Comparison of ENCODE assay signal across 8 cellular contexts in the genomic region with DNA sequence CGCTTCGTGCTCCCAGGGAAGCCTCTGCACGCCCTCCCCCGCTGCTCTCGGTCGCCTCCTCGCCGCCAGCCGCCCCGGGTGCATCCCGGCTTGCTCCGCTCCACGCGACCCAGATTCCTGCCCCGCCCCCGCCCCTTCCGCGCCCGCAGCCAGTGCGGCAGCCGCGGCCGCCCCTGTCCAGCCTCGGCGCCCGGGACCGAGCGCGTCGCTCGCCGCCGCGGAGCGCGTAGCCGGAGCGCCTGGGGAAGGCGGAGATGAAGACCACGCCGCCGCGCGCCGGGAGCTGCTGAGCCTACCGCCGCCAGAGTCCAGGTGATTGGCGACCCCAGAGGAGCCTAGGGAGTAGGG. TPM values are rescaled to one million over a fixed set of nuclear protein-coding genes. Genes with fewer than 3 reads are reported as not detected.
A peak's percentile ranks its signal among the peaks of the same experiment; 100 is the strongest.
DNase-seq lines count a peak whose midpoint lies in the region; ATAC-seq and TF ChIP-seq lines count a peak whose summit lies in the region.

Gene ELMOD1 (plus strand): TSS at position 50 of the 348 bp plus-strand sequence. CDS start 27,043 bp downstream, outside the sequence.

- H3K27me3 ChIP-seq in ectodermal cell (ENCODE audit: control insufficient read depth, insufficient read depth, low read length, poor library complexity, severe bottlenecking) (peaks cover 80% of the 10 kb centered on the region), lung (ENCODE audit: control insufficient read depth, insufficient read depth) (no peaks in the 10 kb centered on the region)

- no peaks in the 10 kb centered on the region for H3K36me3 ChIP-seq in ectodermal cell (ENCODE audit: control insufficient read depth, insufficient read depth, low read length)
- H3K36me3 ChIP-seq in lung (ENCODE audit: control insufficient read depth in 2 of 2, insufficient read depth in 2 of 2, low read length in 2 of 2) = no peaks in the 10 kb centered on the region

- H3K4me1 ChIP-seq in ectodermal cell (ENCODE audit: control insufficient read depth, insufficient read depth, low read length) (peaks cover 13% of the 10 kb centered on the region), lung (ENCODE audit: control insufficient read depth in 2 of 2, insufficient read depth in 2 of 2, low read length in 2 of 2) (peaks cover 4 to 7% of the 10 kb centered on the region in 2 donors)

- TF ChIP-seq CTCF in VCaP (conservative IDR thresholded peaks at IDR 0.05) = peak; percentile 47
- no peak for TF ChIP-seq CTCF in lung (IDR thresholded peaks at IDR 0.05; ENCODE audit: control extremely low read depth, extremely low read depth)

- H3K9me3 ChIP-seq in ectodermal cell (ENCODE audit: control insufficient read depth, low read length) (no peaks in the 10 kb centered on the region), lung (ENCODE audit: control insufficient read depth in 2 of 2, insufficient read depth in 1 of 2, low read length in 1 of 2) (peaks cover 0 to 2% of the 10 kb centered on the region in 2 donors)

- peak within 1 kb of the TSS; percentile 59 for H3K4me3 ChIP-seq in ectodermal cell (ENCODE audit: insufficient read depth, low read depth, low read length)
- H3K4me3 ChIP-seq in lung = peak within 1 kb of the TSS; percentile 69

- H3K4me1 Mint-ChIP-seq in stimulated activated naive CD8-positive, alpha-beta T cell treated with anti-CD3 and anti-CD28 coated beads, Interleukin-15, amount 100 ng/mL, for 72 hours = peaks cover 31% of the 10 kb centered on the region

- DNase-seq in C1 segment of cervical spinal cord (lab: John Stamatoyannopoulos, UW) = peak in 9 of 14 donors; percentile 9 to 71 (median 45)
- no peak for DNase-seq in lung (ENCODE audit: low spot score)
- DNase-seq in stimulated activated naive CD8-positive, alpha-beta T cell treated with anti-CD3 and anti-CD28 coated beads, Interleukin-15, amount 100 ng/mL, for 72 hours = peak; percentile 30 to 41
- DNase-seq in GM19240 (ENCODE audit: insufficient read length, low spot score) = no peak

- H3K27ac Mint-ChIP-seq in stimulated activated naive CD8-positive, alpha-beta T cell treated with anti-CD3 and anti-CD28 coated beads, Interleukin-15, amount 100 ng/mL, for 72 hours = peak within 1 kb of the TSS; percentile 42 to 84

- H3K27ac ChIP-seq in VCaP = no peak within 1 kb of the TSS
- no peak within 1 kb of the TSS for H3K27ac ChIP-seq in ectodermal cell (ENCODE audit: insufficient read depth, low read depth, low read length, poor library complexity, severe bottlenecking)
- no peak within 1 kb of the TSS for H3K27ac ChIP-seq in lung (ENCODE audit: low read depth in 1 of 2, low read length in 1 of 2)

- H3K9me3 Mint-ChIP-seq in stimulated activated naive CD8-positive, alpha-beta T cell treated with anti-CD3 and anti-CD28 coated beads, Interleukin-15, amount 100 ng/mL, for 72 hours = peaks cover 0 to 5% of the 10 kb centered on the region in 2 donors

- WGBS in ectodermal cell, 2 experiments = 0% methylated on average over 48 of the region's 48 CpGs
- 1% methylated on average over 46 to 48 of the region's 48 CpGs for WGBS in lung, 2 donors

- peak; percentile 57 for ATAC-seq in GM19023 (IDR thresholded peaks at IDR 0.05; ENCODE audit: unreplicated experiment)
- peak; percentile 46 for ATAC-seq in HG03460 (IDR thresholded peaks at IDR 0.05; ENCODE audit: unreplicated experiment)
- peak; percentile 67 for ATAC-seq in lung (ENCODE audit: insufficient read depth, low FRiP score)
- ATAC-seq in stimulated activated naive CD8-positive, alpha-beta T cell treated with anti-CD3 and anti-CD28 coated beads, Interleukin-15, amount 100 ng/mL, for 72 hours = peak; percentile 53

- peaks cover 87% of the 10 kb centered on the region for H3K27me3 Mint-ChIP-seq in stimulated activated naive CD8-positive, alpha-beta T cell treated with anti-CD3 and anti-CD28 coated beads, Interleukin-15, amount 100 ng/mL, for 72 hours

- H3K4me3 Mint-ChIP-seq in stimulated activated naive CD8-positive, alpha-beta T cell treated with anti-CD3 and anti-CD28 coated beads, Interleukin-15, amount 100 ng/mL, for 72 hours = peak within 1 kb of the TSS; percentile 94

RNA-seq across cellular contexts. Expression of gene ELMOD1, which starts in this region (rescaled TPM):
- 1.3 TPM for polyA plus RNA-seq in ectodermal cell (2013, experiment 1 of 4)
- 0.84 TPM for polyA plus RNA-seq in ectodermal cell (2013, experiment 2 of 4)
- polyA plus RNA-seq in ectodermal cell (2013, experiment 3 of 4) = 0.59 TPM
- 0.73 TPM for polyA plus RNA-seq in ectodermal cell (2013, experiment 4 of 4)
- total RNA-seq in lung = 1 to 10 TPM; 1.1 to 1.9 TPM
- polyA plus RNA-seq in lung = under 1 TPM; 0.19 to 0.53 TPM

Comparison
In these comparisons a context has a peak if more than half of its experiments do, and no peak if none do; other contexts are left out.
1. DNase-seq: peak in C1 segment of cervical spinal cord (9 of 14) and stimulated activated naive CD8-positive, alpha-beta T cell treated with anti-CD3 and anti-CD28 coated beads, Interleukin-15, amount 100 ng/mL, for 72 hours (2 of 2); none in lung (single experiment) and GM19240 (single experiment).
2. Peak in every context shown above with its lines, with median percentiles within 50 percentile points of each other: ATAC-seq.